Comparison of ENCODE assay signal across 8 cellular contexts in genomic region chr2:95323347-95324155, GRCh38. TPM values are rescaled to one million over a fixed set of nuclear protein-coding genes. Genes with fewer than 3 reads are reported as not detected.
DNase-seq lines count a peak whose midpoint lies in the region; ATAC-seq and TF ChIP-seq lines count a peak whose summit lies in the region.

No MANE protein-coding gene starts in this region.

- peak; percentile 97 for ATAC-seq in HCT116
- peak; percentile 88 for ATAC-seq in left colon
- ATAC-seq in stimulated activated memory B cell treated with anti-CD40 and anti-IgM and Interleukin-4, amounts not matched to agents 10 μg/mL and 1 μg/mL and 100 μg/mL, for 72 hours = no peak
- no peak for ATAC-seq in HG02759 (IDR thresholded peaks at IDR 0.05; ENCODE audit: unreplicated experiment)
- no peak for ATAC-seq in HG02588 (IDR thresholded peaks at IDR 0.05; ENCODE audit: unreplicated experiment)

- intact Hi-C loops in HCT116 (cut with micrococcal nuclease) = loop anchor here (2.0 kb wide), 1 partner anchor 405 kb away; no protein-coding TSS in a partner anchor
- intact Hi-C loops in left colon (cut with DNase I, micrococcal nuclease) = no loop called here

- TF ChIP-seq CTCF in HCT116 (IDR thresholded peaks at IDR 0.05 in 2 of 3, conservative IDR thresholded peaks at IDR 0.05 in 1 of 3; ENCODE audit: borderline replicate concordance in 1 of 3, insufficient read depth in 1 of 3, low read depth in 2 of 3, low read length in 2 of 3) = peak; percentile 74 to 89 (median 74)
- TF ChIP-seq CTCF in WI38 (IDR thresholded peaks at IDR 0.05; ENCODE audit: low read depth, low read length) = peak; percentile 21; the same call in 1 of the 2 replicates

- no peak overlapping the region for H3K27ac ChIP-seq in HCT116 (ENCODE audit: low read depth, low read length)

- no peaks in the 10 kb centered on the region for H3K9me2 ChIP-seq in HCT116 (ENCODE audit: insufficient read depth)

- no peaks in the 10 kb centered on the region for H3K79me2 ChIP-seq in HCT116 (ENCODE audit: insufficient read depth, low read length)

- H3K9me3 Mint-ChIP-seq in stimulated activated memory B cell treated with anti-CD40 and anti-IgM and Interleukin-4, amounts not matched to agents 10 μg/mL and 1 μg/mL and 100 μg/mL, for 72 hours = peaks cover 8% of the 10 kb centered on the region

- H3K36me3 ChIP-seq in HCT116 (ENCODE audit: control insufficient read depth in 1 of 2, insufficient read depth in 2 of 2, low read length in 2 of 2) = no peaks in the 10 kb centered on the region

- DNase-seq in COLO829 (ENCODE audit: low spot score) (peak; percentile 17), HCT116 (ENCODE audit: low read depth, low spot score) (peak; percentile 55), left colon (peak in 1 of 2 donors; percentile 40), pons (ENCODE audit: low spot score) (no peak)

- no TSS peak for BruUV-seq in HCT116 (replicated peaks; lab: Mats Ljungman, UMichigan)

- H3K4me3 ChIP-seq in HCT116 (replicated peaks in 1 of 2; ENCODE audit: low read depth in 1 of 2, low read length in 2 of 2) (no peak overlapping the region), WI38 (ENCODE audit: low read depth, low read length) (no peak overlapping the region)

- POLR2A ChIA-PET in HCT116 (lab: Charles Lee) = no interaction called here

- H4K20me1 ChIP-seq in HCT116 (ENCODE audit: insufficient read depth) = no peaks in the 10 kb centered on the region

- CTCF ChIA-PET in HCT116 (lab: Charles Lee) = no interaction called here

- H3K27me3 ChIP-seq in HCT116 (ENCODE audit: insufficient read depth, low read length) = no peaks in the 10 kb centered on the region

- no peaks in the 10 kb centered on the region for H3K4me1 Mint-ChIP-seq in stimulated activated memory B cell treated with anti-CD40 and anti-IgM and Interleukin-4, amounts not matched to agents 10 μg/mL and 1 μg/mL and 100 μg/mL, for 72 hours

- peak overlapping the region; percentile 92 for H2AFZ ChIP-seq in HCT116 (ENCODE audit: low read depth, low read length, poor library complexity, severe bottlenecking)

- no peaks in the 10 kb centered on the region for H3K36me3 Mint-ChIP-seq in stimulated activated memory B cell treated with anti-CD40 and anti-IgM and Interleukin-4, amounts not matched to agents 10 μg/mL and 1 μg/mL and 100 μg/mL, for 72 hours

- H3K4me2 ChIP-seq in HCT116 (ENCODE audit: low read length) = peak overlapping the region; percentile 28; the same call in 1 of the 2 replicates

- H3K27ac Mint-ChIP-seq in stimulated activated memory B cell treated with anti-CD40 and anti-IgM and Interleukin-4, amounts not matched to agents 10 μg/mL and 1 μg/mL and 100 μg/mL, for 72 hours = no peak overlapping the region

- RAD21 ChIA-PET in HCT116 (lab: Charles Lee; ENCODE audit: low non-redundant PET in 1 of 2, low total read pairs in 2 of 2, uncharacterized antibody in 2 of 2, unreplicated experiment in 2 of 2) = no interaction called here

- peaks cover 2% of the 10 kb centered on the region for H3K27me3 Mint-ChIP-seq in stimulated activated memory B cell treated with anti-CD40 and anti-IgM and Interleukin-4, amounts not matched to agents 10 μg/mL and 1 μg/mL and 100 μg/mL, for 72 hours

- no peaks in the 10 kb centered on the region for H3K9me3 ChIP-seq in HCT116 (ENCODE audit: control insufficient read depth in 1 of 2, insufficient read depth in 1 of 2, low read depth in 1 of 2, low read length in 2 of 2)

- no peak for TF ChIP-seq POLR2A in HCT116 (IDR thresholded peaks at IDR 0.05; ENCODE audit: borderline replicate concordance, extremely low read depth, insufficient read depth, insufficient read length)

- TF ChIP-seq RAD21 in HCT116 (IDR thresholded peaks at IDR 0.05; ENCODE audit: low read depth) = peak; percentile 83

- peaks cover 3 to 7% of the 10 kb centered on the region in 2 experiments; a peak in 2 of 4 replicates for H3K4me1 ChIP-seq in HCT116 (ENCODE audit: control insufficient read depth in 1 of 2, insufficient read depth in 2 of 2, low read length in 2 of 2)

- H3K4me3 Mint-ChIP-seq in stimulated activated memory B cell treated with anti-CD40 and anti-IgM and Interleukin-4, amounts not matched to agents 10 μg/mL and 1 μg/mL and 100 μg/mL, for 72 hours = no peak overlapping the region

- H3K9ac ChIP-seq in HCT116 (ENCODE audit: low read length) = no peak overlapping the region

TF ChIP-seq in HCT116, 20 proteins besides CTCF, POLR2A, EP300 and RAD21:
- 0 out of 2 replicates have a peak, but pooled peaks have one; percentile 41 for TF ChIP-seq CBX3 (IDR thresholded peaks at IDR 0.05; ENCODE audit: low read depth)
- TF ChIP-seq YY1 (IDR thresholded peaks at IDR 0.05; ENCODE audit: extremely low read depth, insufficient replicate concordance, low read depth, low read length) = no peak

RNA-seq across cellular contexts. Expression of gene KCNIP3, which starts 26.4 kb away (rescaled TPM):
- total RNA-seq in HCT116 (2021; ENCODE audit: unreplicated experiment) = 3.1 TPM
- polyA plus RNA-seq in HCT116 (2012) = 1.8 and 2.0 TPM in 2 replicates
- total RNA-seq in left colon = 1 to 10 TPM; 3.0 to 4.7 TPM

RNA-seq across cellular contexts. Expression of gene PROM2, which starts 49.3 kb away (rescaled TPM):
- total RNA-seq in HCT116 (2021; ENCODE audit: unreplicated experiment) (11.9 TPM), left colon (10 to 100 TPM; 32.9 to 39.9 TPM)
- 10.3 and 12.2 TPM in 2 replicates for polyA plus RNA-seq in HCT116 (2012)

Comparison
In these comparisons a context has a peak if more than half of its experiments do, and no peak if none do; other contexts are left out.
1. ATAC-seq: peak in HCT116 (single experiment) and left colon (single experiment); none in stimulated activated memory B cell treated with anti-CD40 and anti-IgM and Interleukin-4, amounts not matched to agents 10 μg/mL and 1 μg/mL and 100 μg/mL, for 72 hours (single experiment), HG02759 (single experiment) and HG02588 (single experiment).